ENCODE assay signal across 17 cellular contexts in genomic region chr17:67238976-67239375, GRCh38. TPM values are rescaled to one million over a fixed set of nuclear protein-coding genes. Genes with fewer than 3 reads are reported as not detected.
DNase-seq lines count a peak whose midpoint lies in the region; ATAC-seq, FAIRE-seq and TF ChIP-seq lines count a peak whose summit lies in the region.
"Had no signal": no experiment of that assay in that cellular context is flagged by ENCODE, and none has a peak within 500 bp of the region (broad histone marks: within the 10 kb centered on the region; RNA-seq: fewer than 3 reads in every experiment).

No MANE protein-coding gene starts in this region.

- peaks cover 31% of the 10 kb centered on the region for H4K20me1 ChIP-seq in hepatocyte (ENCODE audit: insufficient read depth, poor library complexity, severe bottlenecking)

- H3K9me3 ChIP-seq in hepatocyte (ENCODE audit: low read depth) = no peaks in the 10 kb centered on the region
- H3K9me3 ChIP-seq: adrenal gland, left ventricle myocardium inferior, thyroid gland had no signal

- no peak overlapping the region for H3K4me3 Mint-ChIP-seq in effector memory CD8-positive, alpha-beta T cell

- no peak for TF ChIP-seq CTCF in hepatocyte (IDR thresholded peaks at IDR 0.05; ENCODE audit: poor library complexity)

- peaks cover 87% of the 10 kb centered on the region for H3K79me2 ChIP-seq in hepatocyte

- 56% methylated on average over 5 of the region's 5 CpGs for WGBS in hepatocyte (ENCODE audit: low lambda C conversion rate, missing lambda C conversion rate)

- peak overlapping the region; percentile 86 for H3K27ac ChIP-seq in hepatocyte
- H3K27ac ChIP-seq: left ventricle myocardium inferior, thyroid gland had no signal

- H3K9me3 Mint-ChIP-seq in effector memory CD8-positive, alpha-beta T cell = no peaks in the 10 kb centered on the region

- H3K36me3 Mint-ChIP-seq in effector memory CD8-positive, alpha-beta T cell (ENCODE audit: insufficient read depth) = peaks cover 73% of the 10 kb centered on the region

- H3K27ac Mint-ChIP-seq in effector memory CD8-positive, alpha-beta T cell = no peak overlapping the region

- DNase-seq in DMS79 treated with DMSO at 0.1 percent for 48 hours (lab: John Stamatoyannopoulos, UW) (peak; percentile 34), NCI-H524 treated with DMSO at 0.1 percent for 48 hours (lab: John Stamatoyannopoulos, UW) (peak; percentile 47), hepatocyte (ENCODE audit: low spot score) (peak; percentile 34), renal cortical epithelial cell (ENCODE audit: low read depth) (peak; percentile 93), cerebellum (ENCODE audit: low spot score) (no peak), urothelium cell line (ENCODE audit: low spot score) (no peak), Kasumi-1 (lab: John Stamatoyannopoulos, UW) (no peak)
- no peak for DNase-seq in effector memory CD8-positive, alpha-beta T cell
- DNase-seq: caudate nucleus, hypothalamus, left ventricle myocardium inferior, NCI-H1048, NCI-H2081, NCI-H748 treated with DMSO at 0.1 percent for 48 hours, thyroid gland had no signal

- no peaks in the 10 kb centered on the region for H3K9me2 ChIP-seq in hepatocyte (replicated peaks; ENCODE audit: insufficient read depth)

- peaks cover 40% of the 10 kb centered on the region for H3K4me1 ChIP-seq in hepatocyte (ENCODE audit: insufficient read depth)

- no peaks in the 10 kb centered on the region for H3K36me3 ChIP-seq in hepatocyte (replicated peaks; ENCODE audit: insufficient read depth, low read depth)

- no peak overlapping the region for H2AFZ ChIP-seq in hepatocyte

- no peaks in the 10 kb centered on the region for H3K27me3 ChIP-seq in hepatocyte
- H3K27me3 ChIP-seq: adrenal gland, thyroid gland had no signal

- H3K4me2 ChIP-seq in hepatocyte = peak overlapping the region; percentile 51

- H3K4me3 ChIP-seq in hepatocyte = no peak overlapping the region
- H3K4me3 ChIP-seq: adrenal gland, left ventricle myocardium inferior, thyroid gland had no signal

- no peaks in the 10 kb centered on the region for H3K27me3 Mint-ChIP-seq in effector memory CD8-positive, alpha-beta T cell

- no peak for FAIRE-seq in urothelium cell line (lab: Jason Lieb, UNC)
- FAIRE-seq: small intestine had no signal

- H3K4me1 Mint-ChIP-seq in effector memory CD8-positive, alpha-beta T cell (ENCODE audit: low read depth in 2 of 2) = peaks cover 45 to 60% of the 10 kb centered on the region in 2 donors

- no peak for ATAC-seq in effector memory CD8-positive, alpha-beta T cell (replicated peaks)

RNA-seq across cellular contexts. Expression of gene HELZ, which starts 6.0 kb away (rescaled TPM):
- total RNA-seq in hepatocyte = 47.1 and 77.2 TPM in 2 replicates
- polyA plus RNA-seq in hepatocyte = 32.7 and 34.1 TPM in 2 replicates
- 21.7 and 88.9 TPM in 2 replicates for total RNA-seq in renal cortical epithelial cell
- 81.6 TPM for total RNA-seq in cerebellum

Comparison
In these comparisons a context has a peak if more than half of its experiments do, and no peak if none do; other contexts are left out.
1. DNase-seq: peak in DMS79 treated with DMSO at 0.1 percent for 48 hours (single experiment), NCI-H524 treated with DMSO at 0.1 percent for 48 hours (single experiment), hepatocyte (single experiment) and renal cortical epithelial cell (single experiment); none in cerebellum (single experiment), urothelium cell line (single experiment), Kasumi-1 (0 of 2) and effector memory CD8-positive, alpha-beta T cell (0 of 3).